In genomic region chr5:88140863-88141694, GRCh38 we compare ENCODE assay signal across 8 cellular contexts.
A peak's percentile ranks its signal among the peaks of the same experiment; 100 is the strongest.
DNase-seq lines count a peak whose midpoint lies in the region; ATAC-seq and TF ChIP-seq lines count a peak whose summit lies in the region.

No MANE protein-coding gene starts in this region.

- H3K27me3 ChIP-seq in parathyroid adenoma (ENCODE audit: control insufficient read depth, insufficient read depth, low read length) (peaks cover 16% of the 10 kb centered on the region), tibial artery (peaks cover 0 to 3% of the 10 kb centered on the region in 2 donors)

- no peaks in the 10 kb centered on the region for H3K36me3 Mint-ChIP-seq in activated naive CD8-positive, alpha-beta T cell treated with anti-CD3 and anti-CD28 coated beads, Interleukin-2, amount 50 U/mL, for 24 hours (ENCODE audit: low read depth)

- no peaks in the 10 kb centered on the region for H3K9me3 Mint-ChIP-seq in activated naive CD8-positive, alpha-beta T cell treated with anti-CD3 and anti-CD28 coated beads, Interleukin-2, amount 50 U/mL, for 24 hours

- no peak overlapping the region for H3K4me3 Mint-ChIP-seq in activated naive CD8-positive, alpha-beta T cell treated with anti-CD3 and anti-CD28 coated beads, Interleukin-2, amount 50 U/mL, for 24 hours

- ATAC-seq in HG02763 (IDR thresholded peaks at IDR 0.05; ENCODE audit: unreplicated experiment) = peak; percentile 84
- ATAC-seq in activated naive CD8-positive, alpha-beta T cell treated with anti-CD3 and anti-CD28 coated beads, Interleukin-2, amount 50 U/mL, for 24 hours = peak; percentile 94

- H3K4me1 ChIP-seq in parathyroid adenoma (peaks cover 11% of the 10 kb centered on the region), tibial artery (peaks cover 0 to 31% (median 23%) of the 10 kb centered on the region in 4 donors)

- peaks cover 10% of the 10 kb centered on the region for H3K4me1 Mint-ChIP-seq in activated naive CD8-positive, alpha-beta T cell treated with anti-CD3 and anti-CD28 coated beads, Interleukin-2, amount 50 U/mL, for 24 hours

- H3K9me3 ChIP-seq in parathyroid adenoma (ENCODE audit: control insufficient read depth, low read length) (no peaks in the 10 kb centered on the region), tibial artery (no peaks in the 10 kb centered on the region)

- no peak overlapping the region for H3K27ac Mint-ChIP-seq in activated naive CD8-positive, alpha-beta T cell treated with anti-CD3 and anti-CD28 coated beads, Interleukin-2, amount 50 U/mL, for 24 hours

- intact Hi-C loops in cardiac septum (cut with DNase I) (loop anchor here (5.0 to 10.0 kb wide), 3 partner anchors 126 to 541 kb away; partner anchors contain the start of gene TMEM161B), tibial artery (cut with DNase I; ENCODE audit: low total_unique reads) (loop anchor here (5.0 kb wide), 1 partner anchor 541 kb away; no protein-coding TSS in a partner anchor)

- H3K27ac ChIP-seq in parathyroid adenoma (peak overlapping the region; percentile 5), tibial artery (peak overlapping the region; percentile 53 to 61)

- peak; percentile 64; the same call in 2 of the 3 replicates for TF ChIP-seq CTCF in GM12872 (IDR thresholded peaks at IDR 0.05; ENCODE audit: insufficient read depth, low read depth, low read length)
- TF ChIP-seq CTCF in parathyroid adenoma (IDR thresholded peaks at IDR 0.05) = peak; percentile 51
- peak; percentile 60 to 74 for TF ChIP-seq CTCF in tibial artery (IDR thresholded peaks at IDR 0.05)

- H3K4me3 ChIP-seq in parathyroid adenoma (ENCODE audit: low read depth, low read length) (peak overlapping the region; percentile 65), tibial artery (peak overlapping the region; percentile 53 to 63)

- peaks cover 38% of the 10 kb centered on the region for H3K27me3 Mint-ChIP-seq in activated naive CD8-positive, alpha-beta T cell treated with anti-CD3 and anti-CD28 coated beads, Interleukin-2, amount 50 U/mL, for 24 hours

- peak overlapping the region; percentile 96 for H2AFZ ChIP-seq in parathyroid adenoma

- no peak overlapping the region for H3K9ac ChIP-seq in parathyroid adenoma

- DNase-seq in NCI-H1105 treated with DMSO at 0.1 percent for 48 hours (lab: John Stamatoyannopoulos, UW) = peak; percentile 94
- peak; percentile 93 for DNase-seq in SKM-1 (lab: John Stamatoyannopoulos, UW; ENCODE audit: unreplicated experiment)
- DNase-seq in activated naive CD8-positive, alpha-beta T cell treated with anti-CD3 and anti-CD28 coated beads, Interleukin-2, amount 50 U/mL, for 24 hours = peak; percentile 83
- DNase-seq in cardiac septum (ENCODE audit: low spot score) = peak; percentile 93
- peak; percentile 97 to 99 for DNase-seq in tibial artery

- no peaks in the 10 kb centered on the region for H3K79me2 ChIP-seq in parathyroid adenoma

- H3K36me3 ChIP-seq in parathyroid adenoma (ENCODE audit: control insufficient read depth, insufficient read depth, low read length) = no peaks in the 10 kb centered on the region
- H3K36me3 ChIP-seq in tibial artery = no peaks in the 10 kb centered on the region

- peak overlapping the region; percentile 83 for H3K4me2 ChIP-seq in parathyroid adenoma (ENCODE audit: low read length)

Comparison
In these comparisons a context has a peak if more than half of its experiments do, and no peak if none do; other contexts are left out.
1. Peak in every context shown above with its lines: DNase-seq, ATAC-seq, H3K4me3 ChIP-seq and H3K27ac ChIP-seq.